In genomic region chrX:40108959-40109287, GRCh38 we compare ENCODE assay signal across 1 cellular context.
TF ChIP-seq lines count a peak whose summit lies in the region.

No MANE protein-coding gene starts in this region.

TF ChIP-seq in HepG2, 621 proteins besides CTCF, POLR2A, EP300 and RAD21 (continued from another document and continues in another):
- TF ChIP-seq PRDM15 (CRISPR knock-in tag; IDR thresholded peaks at IDR 0.05), result 0 out of 2 replicates have a peak, but pooled peaks have one; percentile 6
- no peak for TF ChIP-seq USF2 (IDR thresholded peaks at IDR 0.05; ENCODE audit: low read depth, low read length)
- no peak for TF ChIP-seq USF2 (CRISPR knock-in tag; IDR thresholded peaks at IDR 0.05; ENCODE audit: borderline replicate concordance)
- TF ChIP-seq BHLHE40 (IDR thresholded peaks at IDR 0.05; ENCODE audit: low read length), result no peak
- TF ChIP-seq KAT2B (IDR thresholded peaks at IDR 0.05; ENCODE audit: borderline replicate concordance, low read depth, low read length), result no peak
- TF ChIP-seq THAP7 (CRISPR knock-in tag; IDR thresholded peaks at IDR 0.05), result no peak
- no peak for TF ChIP-seq ZNF720 (CRISPR knock-in tag; IDR thresholded peaks at IDR 0.05)
- no peak for TF ChIP-seq SIN3B (IDR thresholded peaks at IDR 0.05; ENCODE audit: low read length)
- TF ChIP-seq FOXA3 (CRISPR knock-in tag; IDR thresholded peaks at IDR 0.05), result no peak
- TF ChIP-seq AGO2 (optimal IDR thresholded peaks at IDR 0.05; ENCODE audit: low read depth, low read length), result peak; percentile 19
- no peak for TF ChIP-seq ZBTB34 (CRISPR knock-in tag; IDR thresholded peaks at IDR 0.05)
- TF ChIP-seq RBFOX2 (IDR thresholded peaks at IDR 0.05; ENCODE audit: low read depth, low read length), result peak; percentile 56; the same call in 1 of the 2 replicates
- TF ChIP-seq ZNF605 (CRISPR knock-in tag; IDR thresholded peaks at IDR 0.05), result no peak
- no peak for TF ChIP-seq TP53 (CRISPR knock-in tag; conservative IDR thresholded peaks at IDR 0.05)
- TF ChIP-seq ZNF891 (CRISPR knock-in tag; IDR thresholded peaks at IDR 0.05), result no peak
- TF ChIP-seq ZSCAN9 (CRISPR knock-in tag; IDR thresholded peaks at IDR 0.05; ENCODE audit: borderline replicate concordance), result no peak
- peak; percentile 11; the same call in 1 of the 2 replicates for TF ChIP-seq BCL6 (CRISPR knock-in tag; IDR thresholded peaks at IDR 0.05)
- TF ChIP-seq MTF1 (CRISPR knock-in tag; IDR thresholded peaks at IDR 0.05), result no peak
- TF ChIP-seq ZFP36L2 (CRISPR knock-in tag; IDR thresholded peaks at IDR 0.05), result no peak
- TF ChIP-seq CCDC6 (CRISPR knock-in tag; IDR thresholded peaks at IDR 0.05), result 0 out of 2 replicates have a peak, but pooled peaks have one; percentile 19
- TF ChIP-seq ZBTB49 (CRISPR knock-in tag; IDR thresholded peaks at IDR 0.05; ENCODE audit: borderline replicate concordance), result no peak
- TF ChIP-seq TAF1 (CRISPR knock-in tag; IDR thresholded peaks at IDR 0.05), result 0 out of 2 replicates have a peak, but pooled peaks have one; percentile 4
- no peak for TF ChIP-seq ZNF3 (CRISPR knock-in tag; IDR thresholded peaks at IDR 0.05)
- no peak for TF ChIP-seq ZSCAN21 (CRISPR knock-in tag; IDR thresholded peaks at IDR 0.05; ENCODE audit: borderline replicate concordance)
- no peak for TF ChIP-seq ZKSCAN5 (CRISPR knock-in tag; IDR thresholded peaks at IDR 0.05)
- TF ChIP-seq ZNF263 (CRISPR knock-in tag; IDR thresholded peaks at IDR 0.05), result no peak
- TF ChIP-seq ZNF629 (CRISPR knock-in tag; conservative IDR thresholded peaks at IDR 0.05), result no peak
- TF ChIP-seq SNAPC5 (CRISPR knock-in tag; IDR thresholded peaks at IDR 0.05; ENCODE audit: borderline replicate concordance), result no peak
- no peak for TF ChIP-seq HNF4G (IDR thresholded peaks at IDR 0.05; ENCODE audit: borderline replicate concordance, low read depth, low read length)
- TF ChIP-seq HNF4G (CRISPR knock-in tag; IDR thresholded peaks at IDR 0.05; ENCODE audit: borderline replicate concordance, low read depth), result no peak
- TF ChIP-seq ATF6 (CRISPR knock-in tag; conservative IDR thresholded peaks at IDR 0.05), result no peak
- TF ChIP-seq KLF15 (CRISPR knock-in tag; IDR thresholded peaks at IDR 0.05; ENCODE audit: borderline replicate concordance), result no peak
- no peak for TF ChIP-seq SATB2 (CRISPR knock-in tag; IDR thresholded peaks at IDR 0.05)
- TF ChIP-seq FOSL2 (CRISPR knock-in tag; IDR thresholded peaks at IDR 0.05), result 0 out of 2 replicates have a peak, but pooled peaks have one; percentile 44
- no peak for TF ChIP-seq MAX (IDR thresholded peaks at IDR 0.05)
- no peak for TF ChIP-seq MEIS1 (CRISPR knock-in tag; IDR thresholded peaks at IDR 0.05; ENCODE audit: borderline replicate concordance)
- TF ChIP-seq ZNF431 (CRISPR knock-in tag; IDR thresholded peaks at IDR 0.05; ENCODE audit: borderline replicate concordance, low read depth), result no peak
- TF ChIP-seq HES4 (CRISPR knock-in tag; IDR thresholded peaks at IDR 0.05; ENCODE audit: borderline replicate concordance), result no peak
- no peak for TF ChIP-seq ZFY (CRISPR knock-in tag; IDR thresholded peaks at IDR 0.05)
- no peak for TF ChIP-seq PCBP1 (IDR thresholded peaks at IDR 0.05; ENCODE audit: borderline replicate concordance, low read depth, low read length)
- TF ChIP-seq MLXIP (CRISPR knock-in tag; IDR thresholded peaks at IDR 0.05; ENCODE audit: borderline replicate concordance), result no peak
- TF ChIP-seq GATA4 (IDR thresholded peaks at IDR 0.05; ENCODE audit: borderline replicate concordance, low read depth), result no peak
- no peak for TF ChIP-seq KLF13 (CRISPR knock-in tag; IDR thresholded peaks at IDR 0.05)
- TF ChIP-seq PAXIP1 (CRISPR knock-in tag; conservative IDR thresholded peaks at IDR 0.05), result no peak
- TF ChIP-seq YEATS4 (CRISPR knock-in tag; IDR thresholded peaks at IDR 0.05; ENCODE audit: borderline replicate concordance), result peak; percentile 21; the same call in 1 of the 2 replicates
